In the genomic region with DNA sequence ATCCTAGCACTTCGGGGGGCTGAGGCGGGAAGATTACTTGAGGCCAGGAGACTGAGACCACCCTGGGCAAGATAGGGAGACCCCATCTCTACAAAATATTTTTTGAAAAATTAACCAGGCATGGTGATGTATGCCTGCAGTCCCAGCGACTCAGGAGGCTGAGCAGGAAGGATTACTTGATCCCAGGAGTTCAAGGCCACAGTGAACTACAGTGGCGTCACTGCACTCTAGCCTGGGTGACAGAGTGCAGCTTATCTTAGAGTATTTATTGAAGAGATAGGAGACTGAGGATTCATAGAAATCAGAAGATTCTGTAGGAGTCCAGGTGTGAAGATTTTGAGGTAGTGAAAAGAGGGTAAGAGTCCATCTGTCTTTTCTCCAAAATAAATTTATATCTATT, we compare ENCODE assay signal across 14 cellular contexts. TPM values are rescaled to one million over a fixed set of nuclear protein-coding genes. Genes with fewer than 3 reads are reported as not detected.
DNase-seq lines count a peak whose midpoint lies in the region; ATAC-seq, FAIRE-seq and TF ChIP-seq lines count a peak whose summit lies in the region.
"Had no signal": no experiment of that assay in that cellular context is flagged by ENCODE, and none has a peak within 500 bp of the region (broad histone marks: within the 10 kb centered on the region; RNA-seq: fewer than 3 reads in every experiment).

No MANE protein-coding gene starts in this region.

- POLR2A ChIA-PET in HepG2 (lab: Yijun Ruan, JAX): interaction anchor here (0.9 to 1.4 kb wide), 5 partner anchors 23 to 93 kb away, joined by 4 to 15 read pairs (median 8); a partner anchor contains a TSS

- H3K79me2 ChIP-seq in HepG2 (ENCODE audit: insufficient read depth, low read length): no peaks in the 10 kb centered on the region

- no peak for TF ChIP-seq POLR2A in HepG2 (IDR thresholded peaks at IDR 0.05; ENCODE audit: insufficient read depth in 1 of 2, low read depth in 2 of 2, low read length in 2 of 2)

- peaks cover 6% of the 10 kb centered on the region for H3K36me3 ChIP-seq in WERI-Rb-1
- peaks cover under 1 to 14% of the 10 kb centered on the region in 2 experiments; a peak in 4 of 5 replicates for H3K36me3 ChIP-seq in HepG2 (replicated peaks in 1 of 2; ENCODE audit: control insufficient read depth in 1 of 2, insufficient read depth in 2 of 2, low read length in 2 of 2)

- H3K9me3 ChIP-seq in WERI-Rb-1 (ENCODE audit: severe bottlenecking): no peaks in the 10 kb centered on the region
- no peaks in the 10 kb centered on the region for H3K9me3 ChIP-seq in HepG2 (ENCODE audit: low read length)

- H3K4me3 ChIP-seq in WERI-Rb-1 (ENCODE audit: low read depth, low read length) (no peak overlapping the region), HepG2 (replicated peaks in 1 of 3; ENCODE audit: insufficient read depth in 1 of 3, low read depth in 2 of 3, low read length in 3 of 3) (no peak overlapping the region)

- H2AFZ ChIP-seq in HepG2 (ENCODE audit: low read length): no peak overlapping the region

- no peaks in the 10 kb centered on the region for H4K20me1 ChIP-seq in HepG2 (ENCODE audit: insufficient read depth, low read length)

- WGBS in HepG2 (ENCODE audit: low lambda C conversion rate): 53% methylated on average over 4 of the region's 4 CpGs

- TF ChIP-seq CTCF in Calu3 (IDR thresholded peaks at IDR 0.05; ENCODE audit: unreplicated experiment): no peak
- no peak for TF ChIP-seq CTCF in WERI-Rb-1 (IDR thresholded peaks at IDR 0.05; ENCODE audit: low read depth, low read length)
- no peak for TF ChIP-seq CTCF in HepG2 (CRISPR knock-in tag; IDR thresholded peaks at IDR 0.05)
- TF ChIP-seq CTCF in progenitor cell of endocrine pancreas (IDR thresholded peaks at IDR 0.05; ENCODE audit: unreplicated experiment): no peak

- H3K27ac Mint-ChIP-seq in Calu3 (ENCODE audit: unreplicated experiment): peak overlapping the region; percentile 45
- H3K27ac Mint-ChIP-seq in progenitor cell of endocrine pancreas: peak overlapping the region; percentile 85
- H3K27ac Mint-ChIP-seq: B cell had no signal

- 0 out of 4 replicates have a peak, but pooled peaks of 1 of the 2 experiments have one; percentile 21 for TF ChIP-seq EP300 in HepG2 (IDR thresholded peaks at IDR 0.05; ENCODE audit: low read depth in 2 of 2, low read length in 2 of 2)
- no peak for TF ChIP-seq EP300 in HepG2 (CRISPR knock-in tag; IDR thresholded peaks at IDR 0.05; ENCODE audit: borderline replicate concordance)

- H3K4me1 ChIP-seq in HepG2 (ENCODE audit: insufficient read depth, low read length): peaks cover 17% of the 10 kb centered on the region

- in situ Hi-C loops in HepG2 (cut with HindIII; ENCODE audit: extremely low pct_ligation_motif_present, low pct_unique_long_range_greater_than_20kb): loop anchor here (5.0 kb wide), 1 partner anchor 86 kb away; a partner anchor contains a TSS

- no peaks in the 10 kb centered on the region for H3K9me3 Mint-ChIP-seq in Calu3 (ENCODE audit: low read depth, unreplicated experiment)
- no peaks in the 10 kb centered on the region for H3K9me3 Mint-ChIP-seq in progenitor cell of endocrine pancreas (ENCODE audit: low read depth)
- H3K9me3 Mint-ChIP-seq: CD4-positive, alpha-beta memory T cell had no signal

- DNase-seq in Calu3 (no peak), WERI-Rb-1 (peak; percentile 26), HepG2 (ENCODE audit: low spot score) (peak; percentile 65), progenitor cell of endocrine pancreas (ENCODE audit: low spot score, unreplicated experiment) (no peak), RCC 7860 (ENCODE audit: low spot score) (no peak), NCI-H446 (lab: John Stamatoyannopoulos, UW) (no peak), SHP77 (lab: John Stamatoyannopoulos, UW) (no peak)
- DNase-seq: C1 segment of cervical spinal cord; CD4-positive, alpha-beta memory T cell; GF-D8 had no signal

- H3K4me3 Mint-ChIP-seq in Calu3 (ENCODE audit: low read depth, unreplicated experiment): no peak overlapping the region
- no peak overlapping the region for H3K4me3 Mint-ChIP-seq in progenitor cell of endocrine pancreas (ENCODE audit: low read depth)
- H3K4me3 Mint-ChIP-seq: B cell; CD4-positive, alpha-beta memory T cell had no signal

- H3K36me3 Mint-ChIP-seq in Calu3 (ENCODE audit: insufficient read depth, unreplicated experiment): peaks cover 19% of the 10 kb centered on the region
- H3K36me3 Mint-ChIP-seq in progenitor cell of endocrine pancreas (ENCODE audit: insufficient read depth): peaks cover 1% of the 10 kb centered on the region

- H3K4me2 ChIP-seq in HepG2 (ENCODE audit: low read depth, low read length): no peak overlapping the region

- H3K27ac ChIP-seq in WERI-Rb-1 (no peak overlapping the region), HepG2 (ENCODE audit: extremely low read length, insufficient read depth, low read length) (no peak overlapping the region)

- H3K4me1 Mint-ChIP-seq in Calu3 (ENCODE audit: low read depth, unreplicated experiment) (peaks cover 15% of the 10 kb centered on the region), progenitor cell of endocrine pancreas (ENCODE audit: low read depth) (peaks cover 1% of the 10 kb centered on the region)

- CTCF ChIA-PET in Calu3 (lab: Charles Lee) (no interaction called here), HepG2 (lab: Yijun Ruan, JAX; ENCODE audit: low intra/inter-chr PET ratio, low total read pairs) (no interaction called here)

- ATAC-seq in HepG2: peak; percentile 77
- ATAC-seq in HG03045 (IDR thresholded peaks at IDR 0.05; ENCODE audit: unreplicated experiment): no peak

- no peak for TF ChIP-seq RAD21 in HepG2 (CRISPR knock-in tag; IDR thresholded peaks at IDR 0.05)

- H3K27me3 ChIP-seq in WERI-Rb-1 (ENCODE audit: insufficient read depth, low read depth, severe bottlenecking) (no peaks in the 10 kb centered on the region), HepG2 (ENCODE audit: control insufficient read depth in 1 of 2, insufficient read depth in 2 of 2, low read length in 2 of 2) (no peaks in the 10 kb centered on the region)

- FAIRE-seq in HepG2 (lab: Jason Lieb, UNC): no peak
- no peak for FAIRE-seq in RCC 7860 (lab: Jason Lieb, UNC)
- FAIRE-seq: A204.1, GM19239 had no signal

- H3K9ac ChIP-seq in HepG2 (ENCODE audit: insufficient read depth, low read depth, low read length): no peak overlapping the region

- H3K27me3 Mint-ChIP-seq in Calu3 (ENCODE audit: unreplicated experiment): no peaks in the 10 kb centered on the region
- no peaks in the 10 kb centered on the region for H3K27me3 Mint-ChIP-seq in progenitor cell of endocrine pancreas
- H3K27me3 Mint-ChIP-seq: B cell; CD4-positive, alpha-beta memory T cell had no signal

- intact Hi-C loops in Calu3 (cut with micrococcal nuclease; ENCODE audit: unreplicated experiment) (loop anchor here (5.0 kb wide), 1 partner anchor 146 kb away; a partner anchor contains a TSS), HepG2 (cut with micrococcal nuclease; ENCODE audit: unreplicated experiment) (no loop called here)

- BruUV-seq in Calu3 (replicated peaks; lab: Mats Ljungman, UMichigan) (no TSS peak), HepG2 (replicated peaks; lab: Mats Ljungman, UMichigan) (no TSS peak)

TF ChIP-seq in HepG2, 621 proteins besides CTCF, POLR2A, EP300 and RAD21 (continues in another document):
- TF ChIP-seq SAP130 (CRISPR knock-in tag; IDR thresholded peaks at IDR 0.05; ENCODE audit: low read depth) (0 out of 2 replicates have a peak, but pooled peaks have one; percentile 25), RXRA (CRISPR knock-in tag; IDR thresholded peaks at IDR 0.05) (peak; percentile 89; the same call in 1 of the 2 replicates), RXRB (CRISPR knock-in tag; IDR thresholded peaks at IDR 0.05; ENCODE audit: borderline replicate concordance) (peak; percentile 58; the same call in 1 of the 2 replicates), HDAC2 (CRISPR knock-in tag; IDR thresholded peaks at IDR 0.05) (peak; percentile 52; the same call in 1 of the 2 replicates), NR2F6 (IDR thresholded peaks at IDR 0.05) (no peak), NR2F6 (CRISPR knock-in tag; IDR thresholded peaks at IDR 0.05) (peak; percentile 34; the same call in 1 of the 2 replicates), ZNF430 (CRISPR knock-in tag; IDR thresholded peaks at IDR 0.05) (no peak), MATR3 (CRISPR knock-in tag; IDR thresholded peaks at IDR 0.05) (no peak)
- TF ChIP-seq, protein P1, sequence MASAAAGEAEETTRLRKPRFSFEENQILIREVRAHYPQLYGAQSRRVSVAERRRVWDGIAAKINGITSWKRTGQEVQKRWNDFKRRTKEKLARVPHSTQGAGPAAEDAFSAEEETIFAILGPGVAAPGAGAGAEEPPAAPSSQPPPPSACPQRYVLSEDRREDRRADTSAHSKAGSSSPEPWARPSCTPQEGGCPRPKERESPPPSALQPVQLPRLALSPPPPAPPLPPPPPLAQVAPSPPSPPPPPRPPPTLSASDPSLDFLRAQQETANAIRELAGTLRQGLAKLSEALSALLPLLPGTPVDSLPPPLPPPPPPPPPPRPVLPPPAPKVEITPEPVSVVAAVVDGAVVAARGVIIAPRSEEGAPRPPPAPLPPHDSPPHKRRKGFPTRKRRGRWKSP (CRISPR knock-in tag; IDR thresholded peaks at IDR 0.05): peak; percentile 23; the same call in 1 of the 2 replicates

RNA-seq across cellular contexts. Expression of a gene that starts 45.0 kb away (rescaled TPM):
- total RNA-seq in Calu3 (2022): 20.7 and 21.3 TPM in 2 replicates
- 13.6 and 20.5 TPM in 2 replicates for total RNA-seq in HepG2 (2016; rRNA removed; fragmentation: Illumina TruSeq; extraction: Trizol)
- 3.7 and 4.7 TPM in 2 replicates for total RNA-seq in HepG2 (2016; cell fraction: cytosol; rRNA removed; fragmentation: Illumina TruSeq; extraction: Trizol; ENCODE audit: low read depth)
- 13.3 and 21.0 TPM in 2 replicates for total RNA-seq in HepG2 (2016; cell fraction: insoluble cytoplasmic fraction; rRNA removed; fragmentation: Illumina TruSeq; extraction: Trizol)
- 9.9 and 11.7 TPM in 2 replicates for total RNA-seq in HepG2 (2016; cell fraction: membrane; rRNA removed; fragmentation: Illumina TruSeq; extraction: Trizol)
- 16.3 and 20.4 TPM in 2 replicates for total RNA-seq in HepG2 (2016; cell fraction: nucleus; rRNA removed; fragmentation: Illumina TruSeq; extraction: Trizol)
- polyA plus RNA-seq in HepG2 (2011; rRNA removed): 13.3 and 18.3 TPM in 2 replicates
- 12.6 and 15.5 TPM in 2 replicates for polyA plus RNA-seq in HepG2 (2011; cell fraction: cytosol; rRNA removed)
- 2.8 and 4.1 TPM in 2 replicates for polyA plus RNA-seq in HepG2 (2011; cell fraction: nucleus; rRNA removed)
- polyA plus RNA-seq in HepG2 (2012): 10.0 and 11.8 TPM in 2 replicates
- polyA plus RNA-seq in HepG2 (2016; cell fraction: cytosol; fragmentation: Illumina TruSeq; extraction: Trizol; ENCODE audit: low read depth): 1.8 and 2.4 TPM in 2 replicates
- 10.8 and 11.9 TPM in 2 replicates for polyA plus RNA-seq in HepG2 (2016; cell fraction: insoluble cytoplasmic fraction; fragmentation: Illumina TruSeq; extraction: Trizol; ENCODE audit: low read depth)
- 5.8 and 6.1 TPM in 2 replicates for polyA plus RNA-seq in HepG2 (2016; cell fraction: membrane; fragmentation: Illumina TruSeq; extraction: Trizol; ENCODE audit: low read depth)
- 19.5 and 20.0 TPM in 2 replicates for polyA plus RNA-seq in HepG2 (2016; cell fraction: nucleus; fragmentation: Illumina TruSeq; extraction: Trizol; ENCODE audit: insufficient read depth, low read depth)
- 13.3 and 27.2 TPM in 2 replicates for polyA minus RNA-seq in HepG2 (2011; rRNA and poly(A)+ RNA removed; ENCODE audit: low replicate concordance)
- 13.9 and 15.0 TPM in 2 replicates for polyA minus RNA-seq in HepG2 (2011; cell fraction: cytosol; rRNA and poly(A)+ RNA removed)
- polyA minus RNA-seq in HepG2 (2011; cell fraction: nucleus; rRNA and poly(A)+ RNA removed): 10.9 and 14.3 TPM in 2 replicates
- total RNA-seq in progenitor cell of endocrine pancreas: 8.1 and 8.6 TPM in 2 replicates

Comparison
In these comparisons a context has a peak if more than half of its experiments do, and no peak if none do; other contexts are left out.
1. DNase-seq: peak in WERI-Rb-1 (single experiment) and HepG2 (single experiment); none in Calu3 (single experiment), progenitor cell of endocrine pancreas (single experiment), RCC 7860 (single experiment), NCI-H446 (0 of 2) and SHP77 (0 of 2).